Comparison of ENCODE assay signal across 9 cellular contexts in the genomic region with DNA sequence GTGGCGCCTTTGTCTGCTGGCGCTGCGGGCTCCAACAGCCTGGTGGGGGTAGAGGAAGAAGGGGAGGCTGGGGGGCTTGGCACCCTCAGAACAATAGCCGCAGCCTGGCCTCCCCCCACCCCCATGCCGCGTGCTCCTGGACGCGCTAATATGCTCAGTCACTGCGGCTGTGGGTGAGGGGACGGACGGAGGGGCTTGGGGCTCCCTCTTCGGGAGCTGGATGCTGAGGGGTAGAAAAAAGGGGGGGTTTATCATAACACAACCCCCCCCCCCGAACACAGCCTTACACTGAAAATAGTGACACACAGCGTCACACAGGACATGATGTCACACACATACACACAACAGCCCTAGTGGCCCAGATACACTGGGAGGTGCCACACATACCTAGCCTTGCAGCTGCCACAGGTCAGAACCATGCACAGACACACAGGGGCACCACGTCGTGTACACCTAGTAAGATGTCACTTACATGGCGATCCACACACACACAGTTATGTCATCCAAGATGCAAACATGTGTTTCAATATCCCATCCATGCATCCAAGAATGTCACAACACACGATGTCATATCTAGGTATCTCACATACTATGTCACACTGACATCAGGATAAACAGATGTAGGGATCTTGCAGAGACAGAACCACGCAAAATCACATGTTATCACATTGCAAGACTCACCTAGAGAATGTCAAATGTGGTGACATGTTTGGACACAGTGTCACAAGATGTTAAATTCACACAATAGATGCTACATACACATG. TPM values are rescaled to one million over a fixed set of nuclear protein-coding genes. Genes with fewer than 3 reads are reported as not detected.
DNase-seq lines count a peak whose midpoint lies in the region; ATAC-seq and TF ChIP-seq lines count a peak whose summit lies in the region.
"Had no signal": no experiment of that assay in that cellular context is flagged by ENCODE, and none has a peak within 500 bp of the region (broad histone marks: within the 10 kb centered on the region; RNA-seq: fewer than 3 reads in every experiment).

No MANE protein-coding gene starts in this region.

- H3K27me3 ChIP-seq in IMR-90 (ENCODE audit: control insufficient read depth, insufficient read depth, low read length) = peaks cover 66% of the 10 kb centered on the region

- in situ Hi-C loops in IMR-90 (cut with MboI; ENCODE audit: low sequenced_read_pairs) = loop anchor here (5.0 kb wide), 1 partner anchor 67 kb away; no protein-coding TSS in a partner anchor

- peak overlapping the region; percentile 5; the same call in 1 of the 2 replicates for H3K23ac ChIP-seq in IMR-90 (ENCODE audit: low read depth, low read length)

- BruUV-seq in IMR-90 (replicated peaks; lab: Mats Ljungman, UMichigan) = no TSS peak

- H3K9ac ChIP-seq in ES-I3 (ENCODE audit: low read depth, low read length) (peak overlapping the region; percentile 52; the same call in 1 of the 2 replicates), IMR-90 (ENCODE audit: low read depth, low read length) (no peak overlapping the region)

- no peak overlapping the region for H2BK15ac ChIP-seq in IMR-90 (ENCODE audit: low read depth, low read length)

- no peak overlapping the region for H2AFZ ChIP-seq in IMR-90 (replicated peaks; ENCODE audit: low read length, poor library complexity)

- CTCF ChIA-PET in IMR-90 (lab: Yijun Ruan, JAX) = interaction anchor here (0.6 kb wide), 1 partner anchor 82 kb away, joined by 4 read pairs; no protein-coding TSS in a partner anchor

- ATAC-seq in IMR-90 (ENCODE audit: low read depth) (no peak), natural killer cell (peak in 2 of 3 donors; percentile 34 to 48), GM18858 (IDR thresholded peaks at IDR 0.05; ENCODE audit: unreplicated experiment) (no peak)

- no peak overlapping the region for H3K27ac ChIP-seq in IMR-90 (ENCODE audit: insufficient read depth, low read length)

- H2AK5ac ChIP-seq in IMR-90 (ENCODE audit: low read depth, low read length) = no peak overlapping the region

- no peaks in the 10 kb centered on the region for H3K9me3 ChIP-seq in ES-I3 (ENCODE audit: control insufficient read depth, insufficient read depth, low read length)
- H3K9me3 ChIP-seq in IMR-90 (ENCODE audit: control insufficient read depth, insufficient read depth, low read length) = no peaks in the 10 kb centered on the region; the same call in 1 of the 2 replicates

- peaks cover 11% of the 10 kb centered on the region for H4K20me1 ChIP-seq in IMR-90 (ENCODE audit: insufficient read depth, low read length)

- H3K4ac ChIP-seq in IMR-90 (ENCODE audit: low read depth, low read length) = no peak overlapping the region

- no peak overlapping the region for H4K8ac ChIP-seq in IMR-90 (ENCODE audit: low read depth in 2 of 2, low read length in 2 of 2)

- no peak overlapping the region for H4K91ac ChIP-seq in IMR-90 (ENCODE audit: insufficient read depth, low read depth, low read length)

- H3K4me1 Mint-ChIP-seq in activated naive CD4-positive, alpha-beta T cell treated with anti-CD3 and anti-CD28 coated beads, Interleukin-2, amount 50 U/mL, for 24 hours = peaks cover 41% of the 10 kb centered on the region
- peaks cover 20 to 42% of the 10 kb centered on the region in 2 donors for H3K4me1 Mint-ChIP-seq in natural killer cell

- H3K56ac ChIP-seq in IMR-90 (ENCODE audit: extremely low read depth, insufficient read depth, low read length) = no peak overlapping the region

- H2BK20ac ChIP-seq in IMR-90 (ENCODE audit: low read depth, low read length) = no peak overlapping the region

- dilution Hi-C loops in IMR-90 (cut with HindIII; ENCODE audit: low sequenced_read_pairs, unreplicated experiment) = no loop called here

- no peak for TF ChIP-seq RAD21 in IMR-90 (IDR thresholded peaks at IDR 0.05; ENCODE audit: low read length)

- no peak for TF ChIP-seq POLR2A in IMR-90 (IDR thresholded peaks at IDR 0.05; ENCODE audit: low read depth, low read length)

- H3K36me3 ChIP-seq in ES-I3 (ENCODE audit: insufficient read depth, low read length) = no peaks in the 10 kb centered on the region
- no peaks in the 10 kb centered on the region for H3K36me3 ChIP-seq in IMR-90 (ENCODE audit: control insufficient read depth, insufficient read depth, low read length)

- no peaks in the 10 kb centered on the region for H3K36me3 Mint-ChIP-seq in activated naive CD4-positive, alpha-beta T cell treated with anti-CD3 and anti-CD28 coated beads, Interleukin-2, amount 50 U/mL, for 24 hours
- no peaks in the 10 kb centered on the region for H3K36me3 Mint-ChIP-seq in natural killer cell

- no peak overlapping the region for H3K27ac Mint-ChIP-seq in activated naive CD4-positive, alpha-beta T cell treated with anti-CD3 and anti-CD28 coated beads, Interleukin-2, amount 50 U/mL, for 24 hours
- no peak overlapping the region for H3K27ac Mint-ChIP-seq in natural killer cell

- H2BK120ac ChIP-seq in IMR-90 (ENCODE audit: low read depth, low read length) = no peak overlapping the region

- H3K14ac ChIP-seq in IMR-90 (replicated peaks; ENCODE audit: low read depth, low read length) = no peak overlapping the region

- H3K4me2 ChIP-seq in IMR-90 (ENCODE audit: low read depth, low read length) = no peak overlapping the region

- no peak overlapping the region for H2AK9ac ChIP-seq in IMR-90 (replicated peaks; ENCODE audit: low read depth, low read length, poor library complexity)

- no peak overlapping the region for H3K18ac ChIP-seq in IMR-90 (ENCODE audit: low read depth, low read length)

- peak overlapping the region; percentile 77 for H3K4me3 Mint-ChIP-seq in activated naive CD4-positive, alpha-beta T cell treated with anti-CD3 and anti-CD28 coated beads, Interleukin-2, amount 50 U/mL, for 24 hours
- peak overlapping the region; percentile 35 for H3K4me3 Mint-ChIP-seq in natural killer cell

- H3K9me1 ChIP-seq in IMR-90 (ENCODE audit: insufficient read depth, low read length) = peaks cover 8% of the 10 kb centered on the region; the same call in 1 of the 2 replicates

- peaks cover 9% of the 10 kb centered on the region for H3K4me1 ChIP-seq in ES-I3 (ENCODE audit: insufficient read depth, low read length)
- H3K4me1 ChIP-seq in IMR-90 (ENCODE audit: control insufficient read depth, insufficient read depth, low read length) = peaks cover 4% of the 10 kb centered on the region; the same call in 1 of the 2 replicates

- TF ChIP-seq CTCF in IMR-90 (conservative IDR thresholded peaks at IDR 0.05; ENCODE audit: low read depth, low read length) = no peak
- no peak for TF ChIP-seq CTCF in natural killer cell (IDR thresholded peaks at IDR 0.05)

- POLR2A ChIA-PET in IMR-90 (lab: Charles Lee; ENCODE audit: unreplicated experiment) = no interaction called here

- DNase-seq in IMR-90 (no peak), natural killer cell (no peak), NCI-H128 (lab: John Stamatoyannopoulos, UW; ENCODE audit: unreplicated experiment) (no peak), ureter (ENCODE audit: low spot score) (no peak)
- DNase-seq: activated gamma-delta T cell treated with Interleukin-2 at 50 U/mL for 16 hours had no signal

- peaks cover 61% of the 10 kb centered on the region for H3K27me3 Mint-ChIP-seq in activated naive CD4-positive, alpha-beta T cell treated with anti-CD3 and anti-CD28 coated beads, Interleukin-2, amount 50 U/mL, for 24 hours
- peaks cover 50 to 59% of the 10 kb centered on the region in 2 donors for H3K27me3 Mint-ChIP-seq in natural killer cell (ENCODE audit: low read depth in 2 of 2)

- no peak overlapping the region for H2BK5ac ChIP-seq in IMR-90 (ENCODE audit: low read depth, low read length, poor library complexity, severe bottlenecking)

- H3K4me3 ChIP-seq in IMR-90 (ENCODE audit: insufficient read depth, low read depth, low read length) = no peak overlapping the region

- H3K79me1 ChIP-seq in IMR-90 (ENCODE audit: low read depth in 1 of 2, low read length in 2 of 2) = no peaks in the 10 kb centered on the region

- no peak overlapping the region for H4K5ac ChIP-seq in IMR-90 (ENCODE audit: low read depth, low read length)

- H3K9me3 Mint-ChIP-seq in activated naive CD4-positive, alpha-beta T cell treated with anti-CD3 and anti-CD28 coated beads, Interleukin-2, amount 50 U/mL, for 24 hours = no peaks in the 10 kb centered on the region
- H3K9me3 Mint-ChIP-seq in natural killer cell = no peaks in the 10 kb centered on the region

- intact Hi-C loops in IMR-90 (cut with micrococcal nuclease) (no loop called here), natural killer cell (cut with micrococcal nuclease) (no loop called here)

- WGBS in IMR-90 (ENCODE audit: extremely low coverage in 2 of 2, insufficient read length in 1 of 2), 2 experiments = no CpG with 5 or more reads among the region's 19 CpGs

TF ChIP-seq in IMR-90, 13 proteins besides CTCF, POLR2A, EP300 and RAD21:
- TF ChIP-seq NFE2L2 (IDR thresholded peaks at IDR 0.05; ENCODE audit: low read depth, low read length) (no peak), RFX5 (IDR thresholded peaks at IDR 0.05; ENCODE audit: low read depth, low read length) (no peak)

RNA-seq across cellular contexts. Expression of a gene that starts 0.8 kb away (rescaled TPM):
- total RNA-seq in IMR-90 (2012; rRNA removed) (0.28 and 1.1 TPM in 2 replicates), natural killer cell (under 1 TPM in 2 of 3 donors, not detected in 1; 0.07 to 0.88 TPM), ureter (0.36 TPM)
- 0.44 and 0.56 TPM in 2 replicates for polyA plus RNA-seq in IMR-90 (2012; rRNA removed)
- polyA plus RNA-seq in IMR-90 (2012; cell fraction: cytosol; rRNA removed) = 1.1 and 1.9 TPM in 2 replicates
- polyA plus RNA-seq in IMR-90 (2012; cell fraction: nucleus; rRNA removed; ENCODE audit: low replicate concordance) = 1.8 and 2.1 TPM in 2 replicates
- total RNA-seq: LHCN-M2 had no signal

RNA-seq across cellular contexts. Expression of a gene that starts 4.7 kb away (rescaled TPM):
- not detected in 2 replicates for total RNA-seq in IMR-90 (2012; rRNA removed)
- polyA plus RNA-seq in IMR-90 (2012; rRNA removed) = 0.07 and 0.14 TPM in 2 replicates
- not detected in 2 replicates for polyA plus RNA-seq in IMR-90 (2012; cell fraction: cytosol; rRNA removed)
- polyA plus RNA-seq in IMR-90 (2012; cell fraction: nucleus; rRNA removed; ENCODE audit: low replicate concordance) = 0.23 TPM in 1 of 2 replicates, not detected in the other
- not detected for total RNA-seq in natural killer cell
- not detected for total RNA-seq in ureter
- total RNA-seq: LHCN-M2 had no signal

RNA-seq across cellular contexts. Expression of a gene that starts 32.7 kb away (rescaled TPM):
- total RNA-seq in IMR-90 (2012; rRNA removed) = 44.6 and 45.5 TPM in 2 replicates
- polyA plus RNA-seq in IMR-90 (2012; rRNA removed) = 34.9 and 39.4 TPM in 2 replicates
- 25.7 and 52.6 TPM in 2 replicates for polyA plus RNA-seq in IMR-90 (2012; cell fraction: cytosol; rRNA removed)
- 20.0 and 25.4 TPM in 2 replicates for polyA plus RNA-seq in IMR-90 (2012; cell fraction: nucleus; rRNA removed; ENCODE audit: low replicate concordance)
- 1 to 10 TPM; 6.6 to 8.7 (median 7.4) TPM for total RNA-seq in natural killer cell
- total RNA-seq in ureter = 8.8 TPM

RNA-seq across cellular contexts. Expression of a gene that starts 37.2 kb away (rescaled TPM):
- not detected in 2 replicates for total RNA-seq in IMR-90 (2012; rRNA removed)
- polyA plus RNA-seq in IMR-90 (2012; rRNA removed) = 0.68 and 0.90 TPM in 2 replicates
- polyA plus RNA-seq in IMR-90 (2012; cell fraction: cytosol; rRNA removed) = not detected in 2 replicates
- 0.73 TPM in 1 of 2 replicates, not detected in the other for polyA plus RNA-seq in IMR-90 (2012; cell fraction: nucleus; rRNA removed; ENCODE audit: low replicate concordance)
- 1 to 10 TPM; 1.7 to 2.8 (median 2.2) TPM for total RNA-seq in natural killer cell
- total RNA-seq in ureter = 4.4 TPM
- total RNA-seq: LHCN-M2 had no signal

RNA-seq across cellular contexts. Expression of a gene that starts 37.5 kb away (rescaled TPM):
- total RNA-seq in IMR-90 (2012; rRNA removed) = 351 and 371 TPM in 2 replicates
- 378 and 383 TPM in 2 replicates for polyA plus RNA-seq in IMR-90 (2012; rRNA removed)
- polyA plus RNA-seq in IMR-90 (2012; cell fraction: cytosol; rRNA removed) = 593 and 596 TPM in 2 replicates
- 149 and 228 TPM in 2 replicates for polyA plus RNA-seq in IMR-90 (2012; cell fraction: nucleus; rRNA removed; ENCODE audit: low replicate concordance)
- total RNA-seq in natural killer cell = 10 to 100 TPM; 28.8 to 67.1 (median 66.9) TPM
- 196 TPM for total RNA-seq in ureter

Comparison
In these comparisons a context has a peak if more than half of its experiments do, and no peak if none do; other contexts are left out.
1. ATAC-seq: peak in natural killer cell (2 of 3); none in IMR-90 (single experiment) and GM18858 (single experiment).